In the genomic region with DNA sequence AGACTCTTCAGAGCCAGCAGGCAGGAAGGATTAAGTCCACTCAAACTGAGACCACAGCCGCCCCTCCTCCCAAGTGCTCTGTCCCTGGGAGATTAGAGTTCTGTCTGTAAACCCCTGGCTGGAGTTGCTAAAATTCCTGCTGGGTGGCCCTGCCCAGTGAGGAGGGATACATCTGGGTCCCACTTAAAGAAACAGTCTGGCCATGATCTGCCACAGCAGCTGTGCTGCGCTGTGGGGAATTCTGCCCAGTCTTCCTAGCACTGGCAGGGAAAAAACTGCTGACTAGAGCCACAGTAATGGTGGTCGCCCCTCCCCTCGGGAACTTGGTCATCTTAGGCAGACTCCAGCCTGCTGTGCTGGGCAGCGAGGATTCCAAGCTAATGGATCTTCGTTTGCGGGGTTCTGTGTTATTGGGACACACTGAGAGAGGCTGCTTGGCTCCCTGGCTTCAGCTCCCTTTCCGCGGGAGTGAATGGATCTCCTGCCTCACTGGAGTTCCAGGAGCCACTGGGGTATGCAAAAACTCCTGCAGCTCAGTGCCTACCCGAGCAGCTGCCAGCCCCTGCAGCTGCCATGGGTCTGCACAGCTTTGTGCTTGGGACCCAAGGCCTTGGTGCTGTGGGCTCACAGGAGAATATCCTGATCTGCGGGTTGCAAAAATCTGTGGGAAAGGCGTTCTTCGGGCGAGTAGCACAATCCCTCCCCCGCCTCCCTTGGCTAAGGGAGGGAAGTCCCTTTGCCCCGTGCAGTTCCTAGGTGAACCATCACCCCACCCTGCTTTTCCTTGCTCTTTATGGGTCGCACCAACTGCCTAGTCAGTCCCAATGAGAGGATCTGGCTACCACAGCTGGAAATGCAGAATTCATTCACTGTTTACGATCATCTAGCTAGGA, we compare ENCODE assay signal across 23 cellular contexts. TPM values are rescaled to one million over a fixed set of nuclear protein-coding genes. Genes with fewer than 3 reads are reported as not detected.
DNase-seq lines count a peak whose midpoint lies in the region; ATAC-seq and TF ChIP-seq lines count a peak whose summit lies in the region.
"Had no signal": no experiment of that assay in that cellular context is flagged by ENCODE, and none has a peak within 500 bp of the region (broad histone marks: within the 10 kb centered on the region; RNA-seq: fewer than 3 reads in every experiment).

No MANE protein-coding gene starts in this region.

- no peaks in the 10 kb centered on the region for H3K36me3 ChIP-seq in HUES6 (ENCODE audit: control insufficient read depth, insufficient read depth, low read length)
- H3K36me3 ChIP-seq in endodermal cell (ENCODE audit: control insufficient read depth, insufficient read depth, low read length), result no peaks in the 10 kb centered on the region
- no peaks in the 10 kb centered on the region for H3K36me3 ChIP-seq in neuronal stem cell (replicated peaks in 1 of 2; ENCODE audit: control insufficient read depth in 2 of 2, insufficient read depth in 2 of 2, low read length in 2 of 2)

- no peak overlapping the region for H3K4ac ChIP-seq in neuronal stem cell (ENCODE audit: low read length)

- no peak for ATAC-seq in GM21381 (IDR thresholded peaks at IDR 0.05; ENCODE audit: unreplicated experiment)
- ATAC-seq: effector memory CD8-positive, alpha-beta T cell; HCT116 had no signal

- no peak overlapping the region for H3K18ac ChIP-seq in neuronal stem cell (ENCODE audit: low read length)

- peaks cover 56% of the 10 kb centered on the region for H3K9me3 Mint-ChIP-seq in endodermal cell
- H3K9me3 Mint-ChIP-seq: activated CD4-positive, alpha-beta memory T cell treated with anti-CD3 and anti-CD28 coated beads, Interleukin-2, amount 10 ng/mL, durations not matched to agents 7 days and 5 days; CD4-positive, alpha-beta T cell; central memory CD8-positive, alpha-beta T cell; effector memory CD8-positive, alpha-beta T cell; memory B cell had no signal

- no peaks in the 10 kb centered on the region; the same call in 1 of the 2 replicates for H3K9me3 ChIP-seq in HUES6 (ENCODE audit: control insufficient read depth, insufficient read depth, low read depth, low read length)
- no peaks in the 10 kb centered on the region for H3K9me3 ChIP-seq in endodermal cell (ENCODE audit: control insufficient read depth, low read length)
- H3K9me3 ChIP-seq in neuronal stem cell (replicated peaks in 1 of 2; ENCODE audit: control insufficient read depth in 2 of 2, insufficient read depth in 1 of 2, low read depth in 1 of 2, low read length in 2 of 2), result no peaks in the 10 kb centered on the region
- H3K9me3 ChIP-seq: testis had no signal

- H3K4me1 ChIP-seq in HUES6 (ENCODE audit: control insufficient read depth, insufficient read depth, low read length) (peaks cover 12% of the 10 kb centered on the region; the same call in 1 of the 2 replicates), endodermal cell (ENCODE audit: control insufficient read depth, insufficient read depth, low read length) (no peaks in the 10 kb centered on the region), neuronal stem cell (ENCODE audit: control insufficient read depth in 2 of 2, insufficient read depth in 1 of 2, low read depth in 1 of 2, low read length in 2 of 2) (no peaks in the 10 kb centered on the region)
- H3K4me1 ChIP-seq: testis had no signal

- H3K79me1 ChIP-seq in neuronal stem cell (ENCODE audit: low read depth, low read length), result no peaks in the 10 kb centered on the region

- H3K9ac ChIP-seq in HUES6 (ENCODE audit: low read length), result peak overlapping the region; percentile 34
- no peak overlapping the region for H3K9ac ChIP-seq in endodermal cell (ENCODE audit: extremely low read depth, low read length, poor library complexity, severe bottlenecking)
- H3K9ac ChIP-seq in neuronal stem cell (ENCODE audit: low read depth, low read length, poor library complexity), result no peak overlapping the region

- H3K36me3 Mint-ChIP-seq in endodermal cell (ENCODE audit: low read depth), result no peaks in the 10 kb centered on the region

- no peak overlapping the region for H3K14ac ChIP-seq in neuronal stem cell (ENCODE audit: low read length)

- peak overlapping the region; percentile 71 for H2AFZ ChIP-seq in neuronal stem cell (ENCODE audit: low read length)

- peak overlapping the region; percentile 51 for H3K4me3 ChIP-seq in HUES6 (ENCODE audit: low read depth, low read length)
- no peak overlapping the region for H3K4me3 ChIP-seq in endodermal cell (ENCODE audit: low read length)
- peak overlapping the region in 1 of 2 donors; percentile 9 for H3K4me3 ChIP-seq in neuronal stem cell (ENCODE audit: low read length in 2 of 2)
- H3K4me3 ChIP-seq: testis had no signal

- no peak overlapping the region for H3K23ac ChIP-seq in neuronal stem cell (ENCODE audit: low read depth, low read length, poor library complexity)

- WGBS in endodermal cell (ENCODE audit: insufficient coverage in 1 of 2, insufficient read length in 1 of 2), 2 experiments, result 68 to 79% methylated on average over 4 to 18 of the region's 18 CpGs
- no CpG with 5 or more reads among the region's 18 CpGs for WGBS in neuronal stem cell (ENCODE audit: extremely low coverage in 2 of 2, insufficient read length in 2 of 2, insufficient replicate concordance in 1 of 2), 2 donors

- TF ChIP-seq CTCF in endodermal cell (conservative IDR thresholded peaks at IDR 0.05), result no peak

- H3K27ac Mint-ChIP-seq in endodermal cell, result peak overlapping the region; percentile 55
- H3K27ac Mint-ChIP-seq: activated CD4-positive, alpha-beta memory T cell treated with anti-CD3 and anti-CD28 coated beads, Interleukin-2, amount 10 ng/mL, durations not matched to agents 7 days and 5 days; CD4-positive, alpha-beta T cell; effector memory CD8-positive, alpha-beta T cell; IgD-negative memory B cell; memory B cell; progenitor cell of endocrine pancreas had no signal

- H3K27me3 Mint-ChIP-seq in endodermal cell (ENCODE audit: insufficient read depth), result no peaks in the 10 kb centered on the region
- H3K27me3 Mint-ChIP-seq: activated CD4-positive, alpha-beta memory T cell treated with anti-CD3 and anti-CD28 coated beads, Interleukin-2, amount 10 ng/mL, durations not matched to agents 7 days and 5 days; CD4-positive, alpha-beta T cell; central memory CD8-positive, alpha-beta T cell; effector memory CD8-positive, alpha-beta T cell; IgD-negative memory B cell; memory B cell; progenitor cell of endocrine pancreas had no signal

- DNase-seq in NCI-H82 (lab: John Stamatoyannopoulos, UW), result peak; percentile 83
- peak; percentile 68 for DNase-seq in endodermal cell
- DNase-seq in neuronal stem cell (ENCODE audit: low spot score), result no peak
- DNase-seq in iPS-NIHi11 (ENCODE audit: low spot score), result no peak
- DNase-seq in stimulated activated naive CD4-positive, alpha-beta T cell treated with Interleukin-2 at 50 U/mL for 16 hours (lab: John Stamatoyannopoulos, UW), result no peak
- DNase-seq: activated CD4-positive, alpha-beta memory T cell treated with anti-CD3 and anti-CD28 coated beads, Interleukin-2, amount 10 ng/mL, durations not matched to agents 7 days and 5 days; activated naive CD4-positive, alpha-beta T cell treated with Interleukin-2 at 50 U/mL for 16 hours; activated T-cell treated with anti-CD3 and anti-CD28 coated beads, Interleukin-2, amount 50 U/mL, for 1 hour; amygdala; CD4-positive, alpha-beta T cell; effector memory CD8-positive, alpha-beta T cell; NCI-H187; NCI-H446; T-helper 1 cell; testis had no signal

- H2BK15ac ChIP-seq in neuronal stem cell (ENCODE audit: low read length), result no peak overlapping the region

- peak overlapping the region; percentile 35 for H3K4me3 Mint-ChIP-seq in endodermal cell
- H3K4me3 Mint-ChIP-seq: activated CD4-positive, alpha-beta memory T cell treated with anti-CD3 and anti-CD28 coated beads, Interleukin-2, amount 10 ng/mL, durations not matched to agents 7 days and 5 days; CD4-positive, alpha-beta T cell; central memory CD8-positive, alpha-beta T cell; effector memory CD8-positive, alpha-beta T cell; memory B cell; nephron had no signal

- no peak overlapping the region for H4K91ac ChIP-seq in neuronal stem cell (ENCODE audit: low read depth, low read length, poor library complexity)

- H3K27me3 ChIP-seq in HUES6 (ENCODE audit: control insufficient read depth, insufficient read depth, low read length) (no peaks in the 10 kb centered on the region), endodermal cell (ENCODE audit: control insufficient read depth, insufficient read depth, low read length, poor library complexity, severe bottlenecking) (no peaks in the 10 kb centered on the region), neuronal stem cell (ENCODE audit: control insufficient read depth in 3 of 3, insufficient read depth in 3 of 3, low read depth in 1 of 3, low read length in 3 of 3) (no peaks in the 10 kb centered on the region)
- H3K27me3 ChIP-seq: testis had no signal

- no peak overlapping the region for H3K4me2 ChIP-seq in neuronal stem cell (ENCODE audit: insufficient read depth, low read length, poor library complexity, severe bottlenecking)

- H2BK5ac ChIP-seq in neuronal stem cell (ENCODE audit: low read length), result no peak overlapping the region

- no peak overlapping the region for H2BK12ac ChIP-seq in neuronal stem cell (ENCODE audit: low read length)

- no peak overlapping the region for H2AK5ac ChIP-seq in neuronal stem cell (ENCODE audit: low read depth, low read length)

- H3K27ac ChIP-seq in HUES6 (ENCODE audit: low read depth, low read length) (no peak overlapping the region; the same call in 1 of the 2 replicates), endodermal cell (ENCODE audit: low read depth, low read length) (no peak overlapping the region), neuronal stem cell (replicated peaks; ENCODE audit: low read length) (no peak overlapping the region)
- H3K27ac ChIP-seq: testis had no signal

- H2BK120ac ChIP-seq in neuronal stem cell (ENCODE audit: low read depth, low read length), result no peak overlapping the region

- no peak overlapping the region for H4K8ac ChIP-seq in neuronal stem cell (ENCODE audit: low read depth, low read length)

- peaks cover 13% of the 10 kb centered on the region for H3K4me1 Mint-ChIP-seq in endodermal cell
- H3K4me1 Mint-ChIP-seq: activated CD4-positive, alpha-beta memory T cell treated with anti-CD3 and anti-CD28 coated beads, Interleukin-2, amount 10 ng/mL, durations not matched to agents 7 days and 5 days; nephron had no signal

RNA-seq across cellular contexts. Expression of a gene that starts 15.7 kb away (rescaled TPM):
- total RNA-seq in endodermal cell, result 1 to 10 TPM; 7.5 to 8.5 TPM
- 7.1 TPM for polyA plus RNA-seq in endodermal cell (2013, experiment 1 of 2)
- polyA plus RNA-seq in endodermal cell (2013, experiment 2 of 2), result 6.5 TPM
- polyA plus RNA-seq in neuronal stem cell (2013, experiment 1 of 2), result 4.1 TPM
- 4.3 TPM for polyA plus RNA-seq in neuronal stem cell (2013, experiment 2 of 2)

Comparison
In these comparisons a context has a peak if more than half of its experiments do, and no peak if none do; other contexts are left out.
1. DNase-seq: peak in NCI-H82 (single experiment) and endodermal cell (single experiment); none in neuronal stem cell (single experiment), iPS-NIHi11 (single experiment) and stimulated activated naive CD4-positive, alpha-beta T cell treated with Interleukin-2 at 50 U/mL for 16 hours (single experiment).